ENCODE assay signal across 8 cellular contexts in genomic region chr1:151443846-151444790, GRCh38. TPM values are rescaled to one million over a fixed set of nuclear protein-coding genes. Genes with fewer than 3 reads are reported as not detected.
DNase-seq lines count a peak whose midpoint lies in the region; ATAC-seq and TF ChIP-seq lines count a peak whose summit lies in the region.

No MANE protein-coding gene starts in this region.

- no peak overlapping the region for H3K18ac ChIP-seq in mesenchymal stem cell (ENCODE audit: low read depth in 1 of 2, low read length in 2 of 2)

- WGBS in mesenchymal stem cell, result 61% methylated on average over 3 of the region's 4 CpGs

- H3K4me1 ChIP-seq in mesenchymal stem cell (ENCODE audit: control insufficient read depth, insufficient read depth, low read depth, low read length), result peaks cover 2% of the 10 kb centered on the region

- no peak for ATAC-seq in HG03025 (IDR thresholded peaks at IDR 0.05; ENCODE audit: low FRiP score, unreplicated experiment)

- H3K14ac ChIP-seq in mesenchymal stem cell (ENCODE audit: low read length in 2 of 2), result no peak overlapping the region

- no peak overlapping the region for H4K8ac ChIP-seq in mesenchymal stem cell (ENCODE audit: low read length)

- no peak overlapping the region for H3K4me2 ChIP-seq in mesenchymal stem cell (ENCODE audit: low read length, poor library complexity, severe bottlenecking)

- H3K36me3 ChIP-seq in GM06990 (ENCODE audit: control insufficient read depth, insufficient read depth, low read length) (no peaks in the 10 kb centered on the region; the same call in 1 of the 2 replicates), mesenchymal stem cell (ENCODE audit: control insufficient read depth in 1 of 2, insufficient read depth in 2 of 2, low read depth in 1 of 2, low read length in 2 of 2) (peaks cover 5 to 26% of the 10 kb centered on the region in 2 experiments)

- H2AK5ac ChIP-seq in mesenchymal stem cell (ENCODE audit: low read length, severe bottlenecking), result no peak overlapping the region

- H3K23ac ChIP-seq in mesenchymal stem cell (ENCODE audit: low read length in 2 of 2), result no peak overlapping the region

- H3K27me3 ChIP-seq in GM06990 (replicated peaks; ENCODE audit: control insufficient read depth, insufficient read depth, low read length), result no peaks in the 10 kb centered on the region
- no peaks in the 10 kb centered on the region for H3K27me3 ChIP-seq in HL-60 (ENCODE audit: insufficient read depth, poor library complexity, severe bottlenecking)
- H3K27me3 ChIP-seq in mesenchymal stem cell (ENCODE audit: control insufficient read depth in 1 of 2, insufficient read depth in 1 of 2, low read length in 2 of 2), result no peaks in the 10 kb centered on the region

- no peak overlapping the region for H2BK15ac ChIP-seq in mesenchymal stem cell (ENCODE audit: low read depth, poor library complexity, severe bottlenecking)

- peaks cover 1% of the 10 kb centered on the region for H3K79me1 ChIP-seq in mesenchymal stem cell (replicated peaks; ENCODE audit: low read length, poor library complexity, severe bottlenecking)

- H2BK120ac ChIP-seq in mesenchymal stem cell (ENCODE audit: low read depth, low read length), result no peak overlapping the region

- TF ChIP-seq CTCF in GM06990 (IDR thresholded peaks at IDR 0.05; ENCODE audit: insufficient read depth, low read length, poor library complexity, severe bottlenecking) (peak; percentile 73), HL-60 (IDR thresholded peaks at IDR 0.05; ENCODE audit: insufficient read depth, low read length) (peak; percentile 71)

- no peak overlapping the region for H4K91ac ChIP-seq in mesenchymal stem cell (ENCODE audit: low read length)

- H2BK5ac ChIP-seq in mesenchymal stem cell (ENCODE audit: low read depth, low read length, poor library complexity, severe bottlenecking), result no peak overlapping the region

- no peak overlapping the region for H2AFZ ChIP-seq in mesenchymal stem cell (ENCODE audit: low read depth, low read length)

- peak overlapping the region; percentile 34 for H3K9ac ChIP-seq in mesenchymal stem cell (ENCODE audit: low read length)

- DNase-seq in GM06990 (ENCODE audit: extremely low read depth, insufficient read length) (peak; percentile 24), HL-60 (ENCODE audit: low read depth in 1 of 2, low spot score in 1 of 2) (peak; percentile 27 to 74), NCI-H748 treated with DMSO at 0.1 percent for 48 hours (lab: John Stamatoyannopoulos, UW) (peak; percentile 22), mesenchymal stem cell (peak; percentile 88)
- peak; percentile 66 for DNase-seq in activated CD4-positive, alpha-beta T cell treated with anti-CD3 and anti-CD28 coated beads, Interleukin-2, amount 50 U/mL, for 1 hour
- DNase-seq in effector CD8-positive, alpha-beta T cell (lab: John Stamatoyannopoulos, UW), result peak; percentile 35
- peak; percentile 38 to 55 for DNase-seq in stimulated activated CD8-positive, alpha-beta memory T cell treated with anti-CD3 and anti-CD28 coated beads, Interleukin-7, amount 100 ng/mL, for 4 hours (ENCODE audit: low read depth in 2 of 2)

- no peaks in the 10 kb centered on the region for H3K9me3 ChIP-seq in mesenchymal stem cell (ENCODE audit: control insufficient read depth, low read length)

- no peak overlapping the region for H2BK12ac ChIP-seq in mesenchymal stem cell (ENCODE audit: low read length in 2 of 2)

- H3K4me3 ChIP-seq in GM06990 (replicated peaks; ENCODE audit: low read depth, low read length), result no peak overlapping the region
- no peak overlapping the region for H3K4me3 ChIP-seq in HL-60 (replicated peaks; ENCODE audit: insufficient read depth, low read length)
- peak overlapping the region in 1 of 2 experiments; percentile 28 for H3K4me3 ChIP-seq in mesenchymal stem cell (ENCODE audit: insufficient read depth in 1 of 2, low read depth in 1 of 2, low read length in 2 of 2)

- no peak overlapping the region for H3K27ac ChIP-seq in HL-60 (replicated peaks)
- peak overlapping the region; percentile 51 for H3K27ac ChIP-seq in mesenchymal stem cell (ENCODE audit: low read length, poor library complexity, severe bottlenecking)

- H3K4ac ChIP-seq in mesenchymal stem cell (ENCODE audit: low read depth in 1 of 2, low read length in 2 of 2), result no peak overlapping the region

RNA-seq across cellular contexts. Expression of gene POGZ, which starts 15.2 kb away (rescaled TPM):
- 22.7 TPM for polyA plus RNA-seq in mesenchymal stem cell (2013, experiment 1 of 2)
- 18.9 TPM for polyA plus RNA-seq in mesenchymal stem cell (2013, experiment 2 of 2)

RNA-seq across cellular contexts. Expression of gene PSMB4, which starts 44.7 kb away (rescaled TPM):
- polyA plus RNA-seq in mesenchymal stem cell (2013, experiment 1 of 2), result 383 TPM
- 390 TPM for polyA plus RNA-seq in mesenchymal stem cell (2013, experiment 2 of 2)

Comparison
In these comparisons a context has a peak if more than half of its experiments do, and no peak if none do; other contexts are left out.
1. DNase-seq: peak in every context shown above with its lines; median percentile 88 in mesenchymal stem cell; 66 in activated CD4-positive, alpha-beta T cell treated with anti-CD3 and anti-CD28 coated beads, Interleukin-2, amount 50 U/mL, for 1 hour; 50 in HL-60; 46 in stimulated activated CD8-positive, alpha-beta memory T cell treated with anti-CD3 and anti-CD28 coated beads, Interleukin-7, amount 100 ng/mL, for 4 hours; 35 in effector CD8-positive, alpha-beta T cell; 24 in GM06990; 22 in NCI-H748 treated with DMSO at 0.1 percent for 48 hours.